ENCODE assay signal across 8 cellular contexts in genomic region chr1:42784946-42785693, GRCh38. TPM values are rescaled to one million over a fixed set of nuclear protein-coding genes. Genes with fewer than 3 reads are reported as not detected.
A peak's percentile ranks its signal among the peaks of the same experiment; 100 is the strongest.
DNase-seq lines count a peak whose midpoint lies in the region; ATAC-seq and TF ChIP-seq lines count a peak whose summit lies in the region.

TSS of gene TMEM269 (plus strand) at chr1:42784991. CDS start at chr1:42789894, 4,903 bp downstream.

- no peak within 1 kb of the TSS for H3K27ac Mint-ChIP-seq in MCF 10A (ENCODE audit: low read depth, unreplicated experiment)
- peak within 1 kb of the TSS; percentile 21 for H3K27ac Mint-ChIP-seq in mesothelial cell of epicardium
- H3K27ac Mint-ChIP-seq in stimulated activated naive CD8-positive, alpha-beta T cell treated with anti-CD3 and anti-CD28 coated beads, Interleukin-15, Interleukin-2, amounts not matched to agents 100 ng/mL and 50 ng/mL, for 24 hours = peak within 1 kb of the TSS; percentile 66

- H3K4me1 Mint-ChIP-seq in MCF 10A (ENCODE audit: insufficient read depth, unreplicated experiment) (peaks cover 10% of the 10 kb centered on the region), mesothelial cell of epicardium (no peaks in the 10 kb centered on the region)
- peaks cover 15% of the 10 kb centered on the region for H3K4me1 Mint-ChIP-seq in stimulated activated naive CD8-positive, alpha-beta T cell treated with anti-CD3 and anti-CD28 coated beads, Interleukin-15, Interleukin-2, amounts not matched to agents 100 ng/mL and 50 ng/mL, for 24 hours (ENCODE audit: low read depth)

- no peaks in the 10 kb centered on the region for H3K9me3 ChIP-seq in breast epithelium

- H3K36me3 Mint-ChIP-seq in MCF 10A (ENCODE audit: insufficient read depth, unreplicated experiment) (peaks cover 26% of the 10 kb centered on the region), mesothelial cell of epicardium (peaks cover 19% of the 10 kb centered on the region)
- H3K36me3 Mint-ChIP-seq in stimulated activated naive CD8-positive, alpha-beta T cell treated with anti-CD3 and anti-CD28 coated beads, Interleukin-15, Interleukin-2, amounts not matched to agents 100 ng/mL and 50 ng/mL, for 24 hours (ENCODE audit: low read depth) = peaks cover 31% of the 10 kb centered on the region

- intact Hi-C loops in breast epithelium (cut with DNase I; ENCODE audit: low total_unique reads) = loop anchor here (5.0 kb wide), 1 partner anchor 1877 kb away; no protein-coding TSS in a partner anchor
- intact Hi-C loops in MCF 10A (cut with micrococcal nuclease) = no loop called here

- TF ChIP-seq CTCF in breast epithelium (IDR thresholded peaks at IDR 0.05) (no peak), MCF 10A (IDR thresholded peaks at IDR 0.05; ENCODE audit: unreplicated experiment) (no peak), mesothelial cell of epicardium (IDR thresholded peaks at IDR 0.05; ENCODE audit: unreplicated experiment) (no peak)

- no peak within 1 kb of the TSS for H3K27ac ChIP-seq in breast epithelium

- POLR2A ChIA-PET in MCF 10A (lab: Yijun Ruan, JAX) = interaction anchor here (1.9 kb wide), 1 partner anchor 11 kb away, joined by 9 read pairs; no protein-coding TSS in a partner anchor

- no peak within 1 kb of the TSS for H3K4me3 Mint-ChIP-seq in MCF 10A (ENCODE audit: unreplicated experiment)
- no peak within 1 kb of the TSS for H3K4me3 Mint-ChIP-seq in mesothelial cell of epicardium
- H3K4me3 Mint-ChIP-seq in stimulated activated naive CD8-positive, alpha-beta T cell treated with anti-CD3 and anti-CD28 coated beads, Interleukin-15, Interleukin-2, amounts not matched to agents 100 ng/mL and 50 ng/mL, for 24 hours = peak within 1 kb of the TSS; percentile 66

- H3K4me1 ChIP-seq in breast epithelium = no peaks in the 10 kb centered on the region

- H3K36me3 ChIP-seq in breast epithelium = no peaks in the 10 kb centered on the region

- no peaks in the 10 kb centered on the region for H3K27me3 ChIP-seq in breast epithelium

- CTCF ChIA-PET in MCF 10A (lab: Yijun Ruan, JAX) = interaction anchor here (0.8 kb wide), 1 partner anchor 288 kb away, joined by 3 read pairs; no protein-coding TSS in a partner anchor

- DNase-seq in breast epithelium (ENCODE audit: low spot score in 2 of 2) (no peak), MCF 10A (ENCODE audit: unreplicated experiment) (no peak), mesothelial cell of epicardium (ENCODE audit: low spot score in 2 of 2, unreplicated experiment in 2 of 2) (no peak), NCI-H187 treated with DMSO at 0.1 percent for 48 hours (lab: John Stamatoyannopoulos, UW) (no peak), RPMI8226 (no peak)
- peak; percentile 33 for DNase-seq in central memory CD4-positive, alpha-beta T cell

- no peak for TF ChIP-seq POLR2A in breast epithelium (IDR thresholded peaks at IDR 0.05)

- no peak for ATAC-seq in GM21737 (IDR thresholded peaks at IDR 0.05; ENCODE audit: unreplicated experiment)

- H3K4me3 ChIP-seq in breast epithelium = peak within 1 kb of the TSS; percentile 36 to 74 (median 52)

- no peaks in the 10 kb centered on the region for H3K9me3 Mint-ChIP-seq in MCF 10A (ENCODE audit: unreplicated experiment)
- H3K9me3 Mint-ChIP-seq in mesothelial cell of epicardium = no peaks in the 10 kb centered on the region
- H3K9me3 Mint-ChIP-seq in stimulated activated naive CD8-positive, alpha-beta T cell treated with anti-CD3 and anti-CD28 coated beads, Interleukin-15, Interleukin-2, amounts not matched to agents 100 ng/mL and 50 ng/mL, for 24 hours = no peaks in the 10 kb centered on the region

- BruUV-seq in MCF 10A (replicated peaks; lab: Mats Ljungman, UMichigan) = no TSS peak

- no peaks in the 10 kb centered on the region for H3K27me3 Mint-ChIP-seq in MCF 10A (ENCODE audit: insufficient read depth, unreplicated experiment)
- no peaks in the 10 kb centered on the region for H3K27me3 Mint-ChIP-seq in mesothelial cell of epicardium (ENCODE audit: low read depth)
- H3K27me3 Mint-ChIP-seq in stimulated activated naive CD8-positive, alpha-beta T cell treated with anti-CD3 and anti-CD28 coated beads, Interleukin-15, Interleukin-2, amounts not matched to agents 100 ng/mL and 50 ng/mL, for 24 hours = peaks cover 4% of the 10 kb centered on the region

RNA-seq across cellular contexts. Expression of gene TMEM269, which starts in this region (rescaled TPM):
- total RNA-seq in breast epithelium (under 1 TPM; under 0.01 to 0.59 (median 0.16) TPM), MCF 10A (2022) (0.17 TPM in 1 of 2 replicates, not detected in the other), mesothelial cell of epicardium (0.54 to 0.98 TPM (median 0.91 TPM) in 3 replicates)
